23 cellular contexts compared by ENCODE assay signal in genomic region chr3:3065876-3066275, GRCh38. TPM values are rescaled to one million over a fixed set of nuclear protein-coding genes. Genes with fewer than 3 reads are reported as not detected.
A peak's percentile ranks its signal among the peaks of the same experiment; 100 is the strongest.
DNase-seq lines count a peak whose midpoint lies in the region; ATAC-seq, FAIRE-seq and TF ChIP-seq lines count a peak whose summit lies in the region.
"Had no signal": no experiment of that assay in that cellular context is flagged by ENCODE, and none has a peak within 500 bp of the region (broad histone marks: within the 10 kb centered on the region; RNA-seq: fewer than 3 reads in every experiment).

No MANE protein-coding gene starts in this region.

- POLR2A ChIA-PET in OCI-LY7 (lab: Charles Lee): interaction anchor here (0.6 to 1.0 kb wide), 3 partner anchors 10 to 466 kb away, joined by 3 to 12 read pairs (median 3); no protein-coding TSS in a partner anchor

- no peaks in the 10 kb centered on the region for H3K27me3 ChIP-seq in astrocyte (ENCODE audit: insufficient read depth, low read length)
- no peaks in the 10 kb centered on the region for H3K27me3 ChIP-seq in osteoblast (ENCODE audit: insufficient read depth, low read length)
- no peaks in the 10 kb centered on the region for H3K27me3 ChIP-seq in dorsolateral prefrontal cortex
- H3K27me3 ChIP-seq: foreskin keratinocyte, sigmoid colon had no signal

- H3K79me2 ChIP-seq in astrocyte (ENCODE audit: insufficient read depth, low read length) (no peaks in the 10 kb centered on the region), osteoblast (ENCODE audit: insufficient read depth, low read length) (no peaks in the 10 kb centered on the region), OCI-LY7 (ENCODE audit: insufficient read depth, low read depth, low read length) (no peaks in the 10 kb centered on the region)

- H3K27ac Mint-ChIP-seq in astrocyte (ENCODE audit: unreplicated experiment): no peak overlapping the region
- H3K27ac Mint-ChIP-seq: activated CD8-positive, alpha-beta memory T cell treated with anti-CD3 and anti-CD28 coated beads, Interleukin-2, amount 10 ng/mL, durations not matched to agents 7 days and 5 days; endodermal cell had no signal

- no peak overlapping the region for H3K9ac ChIP-seq in astrocyte (ENCODE audit: low read length)

- H3K27me3 Mint-ChIP-seq in astrocyte (ENCODE audit: low read depth, unreplicated experiment): no peaks in the 10 kb centered on the region
- H3K27me3 Mint-ChIP-seq: activated CD8-positive, alpha-beta memory T cell treated with anti-CD3 and anti-CD28 coated beads, Interleukin-2, amount 10 ng/mL, durations not matched to agents 7 days and 5 days had no signal

- peaks cover 6% of the 10 kb centered on the region for H3K9me3 Mint-ChIP-seq in astrocyte (ENCODE audit: unreplicated experiment)
- H3K9me3 Mint-ChIP-seq: endodermal cell had no signal

- H3K4me3 Mint-ChIP-seq in astrocyte (ENCODE audit: unreplicated experiment): no peak overlapping the region
- H3K4me3 Mint-ChIP-seq: activated CD8-positive, alpha-beta memory T cell treated with anti-CD3 and anti-CD28 coated beads, Interleukin-2, amount 10 ng/mL, durations not matched to agents 7 days and 5 days; endodermal cell had no signal

- H3K36me3 ChIP-seq in astrocyte (ENCODE audit: insufficient read depth, low read length): no peaks in the 10 kb centered on the region
- no peaks in the 10 kb centered on the region for H3K36me3 ChIP-seq in osteoblast (ENCODE audit: insufficient read depth, low read length)
- no peaks in the 10 kb centered on the region for H3K36me3 ChIP-seq in OCI-LY7 (ENCODE audit: insufficient read depth, low read length)
- H3K36me3 ChIP-seq: left ventricle myocardium inferior, sigmoid colon had no signal

- H3K9me3 ChIP-seq in astrocyte (ENCODE audit: insufficient read depth, low read depth, low read length): no peaks in the 10 kb centered on the region
- H3K9me3 ChIP-seq in osteoblast (ENCODE audit: low read depth, low read length): no peaks in the 10 kb centered on the region
- no peaks in the 10 kb centered on the region for H3K9me3 ChIP-seq in OCI-LY7 (ENCODE audit: low read length)
- H3K9me3 ChIP-seq: left ventricle myocardium inferior, sigmoid colon had no signal

- DNase-seq in astrocyte (ENCODE audit: low read depth): peak; percentile 59
- DNase-seq in osteoblast (ENCODE audit: insufficient read length, low spot score, missing footprints): peak; percentile 26
- no peak for DNase-seq in dorsolateral prefrontal cortex
- DNase-seq in DMS114 treated with DMSO at 0.1 percent for 48 hours (lab: John Stamatoyannopoulos, UW; ENCODE audit: unreplicated experiment): no peak
- DNase-seq in OCI-LY7 (ENCODE audit: low spot score): no peak
- DNase-seq in activated CD4-positive, CD25-positive, alpha-beta regulatory T cell (lab: John Stamatoyannopoulos, UW): no peak
- DNase-seq: activated CD4-positive, alpha-beta T cell treated with anti-CD3 and anti-CD28 coated beads for 1 hour; activated CD8-positive, alpha-beta memory T cell treated with anti-CD3 and anti-CD28 coated beads, Interleukin-2, amount 10 ng/mL, durations not matched to agents 7 days and 5 days; activated effector memory CD4-positive, alpha-beta T cell treated with Interleukin-2 at 50 U/mL for 16 hours; AML-193; endodermal cell; left ventricle myocardium inferior; NCI-H2029; NCI-H510A treated with DMSO at 0.1 percent for 48 hours; nucleus accumbens; sigmoid colon; stimulated activated CD4-positive, alpha-beta T cell treated with anti-CD3 and anti-CD28 coated beads, Interleukin-2, amount 100 ng/mL, for 24 hours; T-helper 9 cell had no signal

- H3K4me3 ChIP-seq in astrocyte (ENCODE audit: insufficient read depth, low read depth, low read length) (no peak overlapping the region), osteoblast (ENCODE audit: insufficient read depth, low read length) (no peak overlapping the region), dorsolateral prefrontal cortex (no peak overlapping the region), OCI-LY7 (ENCODE audit: low read depth, low read length, poor library complexity, severe bottlenecking) (no peak overlapping the region)
- H3K4me3 ChIP-seq: left ventricle myocardium inferior, sigmoid colon, SK-N-MC had no signal

- H3K27ac ChIP-seq in astrocyte (ENCODE audit: low read depth, low read length): no peak overlapping the region
- H3K27ac ChIP-seq in osteoblast (ENCODE audit: low read depth, low read length): no peak overlapping the region
- no peak overlapping the region for H3K27ac ChIP-seq in dorsolateral prefrontal cortex
- H3K27ac ChIP-seq in OCI-LY7 (ENCODE audit: low read depth, low read length, poor library complexity, severe bottlenecking): no peak overlapping the region
- H3K27ac ChIP-seq: foreskin keratinocyte, left ventricle myocardium inferior, sigmoid colon, SK-N-MC had no signal

- BruUV-seq in OCI-LY7 (replicated peaks; lab: Mats Ljungman, UMichigan): no TSS peak

- TF ChIP-seq CTCF in astrocyte (IDR thresholded peaks at IDR 0.05; ENCODE audit: insufficient read depth, low read depth, low read length) (no peak), osteoblast (IDR thresholded peaks at IDR 0.05; ENCODE audit: extremely low read depth, low read depth, low read length) (no peak), dorsolateral prefrontal cortex (IDR thresholded peaks at IDR 0.05 in 54 of 56, conservative IDR thresholded peaks at IDR 0.05 in 2 of 56; ENCODE audit: low read depth in 1 of 56, partially characterized antibody in 56 of 56) (no peak), OCI-LY7 (conservative IDR thresholded peaks at IDR 0.05; ENCODE audit: low read length) (no peak)

- no peaks in the 10 kb centered on the region for H3K4me1 Mint-ChIP-seq in astrocyte (ENCODE audit: low read depth, unreplicated experiment)
- H3K4me1 Mint-ChIP-seq: activated CD8-positive, alpha-beta memory T cell treated with anti-CD3 and anti-CD28 coated beads, Interleukin-2, amount 10 ng/mL, durations not matched to agents 7 days and 5 days had no signal

- H3K4me2 ChIP-seq in astrocyte (ENCODE audit: low read length): no peak overlapping the region
- H3K4me2 ChIP-seq in osteoblast (ENCODE audit: insufficient read depth, low read length): no peak overlapping the region
- no peak overlapping the region for H3K4me2 ChIP-seq in OCI-LY7 (ENCODE audit: low read length)

- H3K36me3 Mint-ChIP-seq in astrocyte (ENCODE audit: low read depth, unreplicated experiment): no peaks in the 10 kb centered on the region
- H3K36me3 Mint-ChIP-seq: activated CD8-positive, alpha-beta memory T cell treated with anti-CD3 and anti-CD28 coated beads, Interleukin-2, amount 10 ng/mL, durations not matched to agents 7 days and 5 days had no signal

- no peaks in the 10 kb centered on the region for H4K20me1 ChIP-seq in astrocyte (ENCODE audit: insufficient read depth, low read length)
- H4K20me1 ChIP-seq in osteoblast (ENCODE audit: insufficient read depth, low read length): no peaks in the 10 kb centered on the region
- H4K20me1 ChIP-seq in OCI-LY7 (ENCODE audit: insufficient read depth, low read length): no peaks in the 10 kb centered on the region

- FAIRE-seq in astrocyte (lab: Jason Lieb, UNC): no peak

- H3K9me2 ChIP-seq in OCI-LY7 (ENCODE audit: insufficient read depth, low read length): no peaks in the 10 kb centered on the region

- intact Hi-C loops in dorsolateral prefrontal cortex (cut with DNase I): no loop called here
- intact Hi-C loops in OCI-LY7 (cut with micrococcal nuclease; ENCODE audit: unreplicated experiment): no loop called here

- H3K4me1 ChIP-seq in astrocyte (ENCODE audit: insufficient read depth, low read length) (no peaks in the 10 kb centered on the region), osteoblast (ENCODE audit: insufficient read depth, low read length) (no peaks in the 10 kb centered on the region), OCI-LY7 (ENCODE audit: insufficient read depth, low read length, poor library complexity, severe bottlenecking) (no peaks in the 10 kb centered on the region)
- H3K4me1 ChIP-seq: foreskin keratinocyte, left ventricle myocardium inferior, sigmoid colon had no signal

- peak; percentile 40 for ATAC-seq in GM18868 (IDR thresholded peaks at IDR 0.05; ENCODE audit: unreplicated experiment)
- ATAC-seq in HG02884 (IDR thresholded peaks at IDR 0.05; ENCODE audit: unreplicated experiment): peak; percentile 61
- ATAC-seq: activated CD8-positive, alpha-beta memory T cell treated with anti-CD3 and anti-CD28 coated beads, Interleukin-2, amount 10 ng/mL, durations not matched to agents 7 days and 5 days; foreskin keratinocyte had no signal

- H2AFZ ChIP-seq in astrocyte (ENCODE audit: low read depth, low read length) (peak overlapping the region; percentile 9), osteoblast (ENCODE audit: low read length) (no peak overlapping the region), OCI-LY7 (ENCODE audit: low read length) (no peak overlapping the region)

- CTCF ChIA-PET in OCI-LY7 (lab: Charles Lee; ENCODE audit: unreplicated experiment): no interaction called here

RNA-seq across cellular contexts. Expression of gene IL5RA, which starts 44.3 kb away (rescaled TPM):
- total RNA-seq in astrocyte (not detected in 2 replicates), osteoblast (not detected in 2 replicates), dorsolateral prefrontal cortex (1 to 10 TPM in 1 of 120 experiments, under 1 TPM in 30, not detected in 89; 0.07 to 1.6 (median 0.26) TPM), OCI-LY7 (2022) (not detected in 2 replicates)
- total RNA-seq in OCI-LY7 (2014; rRNA removed; shearing (Covaris generic)): not detected in 2 replicates
- total RNA-seq: activated CD8-positive, alpha-beta memory T cell treated with anti-CD3 and anti-CD28 coated beads, Interleukin-2, amount 10 ng/mL, durations not matched to agents 7 days and 5 days; chondrocyte; endodermal cell; foreskin keratinocyte; left ventricle myocardium inferior had no signal

Comparison
In these comparisons a context has a peak if more than half of its experiments do, and no peak if none do; other contexts are left out.
1. DNase-seq: peak in astrocyte (single experiment) and osteoblast (single experiment); none in dorsolateral prefrontal cortex (0 of 10), DMS114 treated with DMSO at 0.1 percent for 48 hours (single experiment), OCI-LY7 (single experiment) and activated CD4-positive, CD25-positive, alpha-beta regulatory T cell (0 of 4).